Comparison of ENCODE assay signal across 10 cellular contexts in the genomic region with DNA sequence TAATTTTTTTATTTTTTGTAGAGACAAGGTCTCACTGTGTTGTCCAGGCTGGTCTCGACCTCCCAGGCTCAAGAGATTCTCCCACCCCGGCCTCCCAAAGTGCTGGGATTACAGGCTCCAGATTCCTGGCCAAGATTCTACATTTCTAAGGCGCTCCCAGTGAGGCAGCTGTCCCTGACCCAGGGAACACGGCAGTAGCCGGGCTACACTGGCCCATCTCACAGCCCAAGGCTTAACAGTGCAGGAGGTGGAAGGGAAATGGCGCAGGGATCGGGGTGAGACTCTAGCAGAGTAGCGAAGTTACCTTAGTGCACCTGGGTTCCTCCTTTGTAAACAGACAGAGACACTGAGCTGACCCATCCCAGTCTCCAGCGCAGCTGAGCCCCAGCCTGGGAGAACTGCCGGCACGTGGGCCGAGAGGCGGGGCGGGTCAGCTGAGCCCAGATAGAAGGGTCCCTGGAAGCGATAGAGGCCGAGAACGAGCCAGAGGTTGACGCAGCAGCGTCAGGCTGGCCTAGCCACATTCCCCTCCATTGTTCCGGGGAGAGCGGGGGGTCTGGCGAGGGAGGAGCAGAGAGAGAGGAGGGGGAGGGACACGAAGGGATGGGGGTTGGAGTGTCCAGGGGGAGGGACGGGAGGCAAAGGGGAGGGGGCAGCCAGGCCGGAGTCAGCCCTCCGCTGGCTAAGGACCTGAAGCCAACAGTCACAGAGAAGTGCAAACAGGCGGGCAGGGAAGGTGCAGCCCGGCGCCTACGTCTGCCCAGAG. TPM values are rescaled to one million over a fixed set of nuclear protein-coding genes. Genes with fewer than 3 reads are reported as not detected.
DNase-seq lines count a peak whose midpoint lies in the region; ATAC-seq, FAIRE-seq and TF ChIP-seq lines count a peak whose summit lies in the region.
"Had no signal": no experiment of that assay in that cellular context is flagged by ENCODE, and none has a peak within 500 bp of the region (broad histone marks: within the 10 kb centered on the region; RNA-seq: fewer than 3 reads in every experiment).

No MANE protein-coding gene starts in this region.

- dilution Hi-C loops in endothelial cell of umbilical vein (cut with MboI; ENCODE audit: extremely low pct_ligation_motif_present, low sequenced_read_pairs), result no loop called here

- H3K36me3 ChIP-seq in BLaER1 treated with 17β-estradiol and CSF1 and Interleukin-3, amounts not matched to agents 10 nM and 100 nM, result peaks cover 0 to 43% (median 14%) of the 10 kb centered on the region in 11 experiments; a peak in 11 of 22 replicates
- no peaks in the 10 kb centered on the region for H3K36me3 ChIP-seq in endothelial cell of umbilical vein (ENCODE audit: control insufficient read depth in 2 of 2, extremely low read depth in 1 of 2, insufficient read depth in 2 of 2, low read length in 2 of 2)
- H3K36me3 ChIP-seq in naive thymus-derived CD4-positive, alpha-beta T cell (ENCODE audit: control insufficient read depth in 2 of 3, insufficient read depth in 3 of 3, low read length in 3 of 3), result no peaks in the 10 kb centered on the region

- BruUV-seq in endothelial cell of umbilical vein (replicated peaks; lab: Mats Ljungman, UMichigan), result no TSS peak

- peak overlapping the region; percentile 94 to 100 (median 99) for H3K4me2 ChIP-seq in BLaER1 treated with 17β-estradiol and CSF1 and Interleukin-3, amounts not matched to agents 10 nM and 100 nM
- peak overlapping the region; percentile 14 for H3K4me2 ChIP-seq in endothelial cell of umbilical vein (ENCODE audit: insufficient read depth, low read length)

- ATAC-seq in naive thymus-derived CD4-positive, alpha-beta T cell, result no peak
- no peak for ATAC-seq in GM19328 (IDR thresholded peaks at IDR 0.05; ENCODE audit: unreplicated experiment)
- no peak for ATAC-seq in foreskin keratinocyte
- ATAC-seq: HCT116 had no signal

- TF ChIP-seq CTCF in endothelial cell of umbilical vein (IDR thresholded peaks at IDR 0.05; ENCODE audit: extremely low read depth in 1 of 2, insufficient read depth in 1 of 2, low read depth in 1 of 2, low read length in 2 of 2) (no peak), foreskin keratinocyte (conservative IDR thresholded peaks at IDR 0.05) (no peak)

- H3K4me1 Mint-ChIP-seq in naive thymus-derived CD4-positive, alpha-beta T cell, result peaks cover 30 to 66% (median 58%) of the 10 kb centered on the region in 7 donors

- H3K36me3 Mint-ChIP-seq in naive thymus-derived CD4-positive, alpha-beta T cell, result no peaks in the 10 kb centered on the region

- H3K9me3 ChIP-seq in BLaER1 treated with 17β-estradiol and CSF1 and Interleukin-3, amounts not matched to agents 10 nM and 100 nM (replicated peaks in 1 of 11), result no peaks in the 10 kb centered on the region
- no peaks in the 10 kb centered on the region for H3K9me3 ChIP-seq in endothelial cell of umbilical vein (replicated peaks; ENCODE audit: control insufficient read depth, insufficient read depth, low read length)
- no peaks in the 10 kb centered on the region for H3K9me3 ChIP-seq in naive thymus-derived CD4-positive, alpha-beta T cell (ENCODE audit: control insufficient read depth in 2 of 3, low read length in 3 of 3)

- peak; percentile 88 for DNase-seq in NCI-H69 (lab: John Stamatoyannopoulos, UW)
- no peak for DNase-seq in endothelial cell of umbilical vein (ENCODE audit: low read depth, low spot score)
- no peak for DNase-seq in naive thymus-derived CD4-positive, alpha-beta T cell
- DNase-seq in SHP77 (lab: John Stamatoyannopoulos, UW), result no peak
- DNase-seq in foreskin keratinocyte, result no peak
- no peak for DNase-seq in NCI-H524 treated with DMSO at 0.1 percent for 48 hours (lab: John Stamatoyannopoulos, UW)

- peaks cover 52 to 70% (median 62%) of the 10 kb centered on the region in 11 experiments for H4K20me1 ChIP-seq in BLaER1 treated with 17β-estradiol and CSF1 and Interleukin-3, amounts not matched to agents 10 nM and 100 nM
- no peaks in the 10 kb centered on the region for H4K20me1 ChIP-seq in endothelial cell of umbilical vein (replicated peaks; ENCODE audit: control insufficient read depth, extremely low read depth, insufficient read depth, low read length)

- POLR2A ChIA-PET in endothelial cell of umbilical vein (lab: Charles Lee), result interaction anchor here (0.8 kb wide), 1 partner anchor 16 kb away, joined by 3 read pairs; no protein-coding TSS in a partner anchor
- POLR2A ChIA-PET in naive thymus-derived CD4-positive, alpha-beta T cell (lab: Charles Lee), result interaction anchor here (2.7 kb wide), 1 partner anchor 68 kb away, joined by 22 read pairs; a partner anchor contains a TSS

- H3K9ac ChIP-seq in BLaER1 treated with 17β-estradiol and CSF1 and Interleukin-3, amounts not matched to agents 10 nM and 100 nM, result peak overlapping the region; percentile 81 to 94 (median 90)
- H3K9ac ChIP-seq in endothelial cell of umbilical vein (replicated peaks; ENCODE audit: extremely low read depth, insufficient read depth, low read length), result no peak overlapping the region

- peaks cover 73 to 85% (median 77%) of the 10 kb centered on the region in 10 experiments for H3K4me1 ChIP-seq in BLaER1 treated with 17β-estradiol and CSF1 and Interleukin-3, amounts not matched to agents 10 nM and 100 nM
- H3K4me1 ChIP-seq in endothelial cell of umbilical vein (ENCODE audit: control insufficient read depth, extremely low read depth, insufficient read depth, low read length) (peaks cover 20% of the 10 kb centered on the region), foreskin keratinocyte (peaks cover 13% of the 10 kb centered on the region)
- H3K4me1 ChIP-seq in naive thymus-derived CD4-positive, alpha-beta T cell (ENCODE audit: control insufficient read depth in 2 of 2, insufficient read depth in 2 of 2, low read length in 2 of 2), result peaks cover 6 to 12% of the 10 kb centered on the region in 2 donors

- CTCF ChIA-PET in endothelial cell of umbilical vein (lab: Charles Lee), result interaction anchor here (1.6 to 8.0 kb wide), 2 partner anchors 10 to 15 kb away, joined by 4 to 67 read pairs; a partner anchor contains a TSS
- CTCF ChIA-PET in naive thymus-derived CD4-positive, alpha-beta T cell (lab: Charles Lee), result interaction anchor here (1.1 kb wide), 1 partner anchor 14 kb away, joined by 3 read pairs; no protein-coding TSS in a partner anchor

- H3K79me2 ChIP-seq in endothelial cell of umbilical vein (ENCODE audit: control insufficient read depth, insufficient read depth, low read length), result peaks cover 52% of the 10 kb centered on the region

- FAIRE-seq in endothelial cell of umbilical vein (lab: Jason Lieb, UNC), result no peak
- FAIRE-seq: islet of Langerhans had no signal

- H3K27me3 Mint-ChIP-seq in naive thymus-derived CD4-positive, alpha-beta T cell, result no peaks in the 10 kb centered on the region

- intact Hi-C loops in endothelial cell of umbilical vein (cut with micrococcal nuclease), result loop anchor here (5.0 kb wide), 1 partner anchor 299 kb away; no protein-coding TSS in a partner anchor
- intact Hi-C loops in naive thymus-derived CD4-positive, alpha-beta T cell (cut with micrococcal nuclease), result loop anchor here in 1 of 2 donors (5.0 kb wide), 4 partner anchors 49 to 1876 kb away; a partner anchor contains a TSS

- peak overlapping the region; percentile 29 to 97 (median 62) for H3K4me3 Mint-ChIP-seq in naive thymus-derived CD4-positive, alpha-beta T cell

- peak overlapping the region in 8 of 9 donors; percentile 21 to 87 (median 74) for H3K27ac Mint-ChIP-seq in naive thymus-derived CD4-positive, alpha-beta T cell

- H3K27me3 ChIP-seq in BLaER1 treated with 17β-estradiol and CSF1 and Interleukin-3, amounts not matched to agents 10 nM and 100 nM, result no peaks in the 10 kb centered on the region
- H3K27me3 ChIP-seq in endothelial cell of umbilical vein (ENCODE audit: control insufficient read depth in 2 of 2, insufficient read depth in 2 of 2, low read length in 2 of 2) (no peaks in the 10 kb centered on the region), foreskin keratinocyte (no peaks in the 10 kb centered on the region)
- H3K27me3 ChIP-seq in naive thymus-derived CD4-positive, alpha-beta T cell (ENCODE audit: control insufficient read depth in 2 of 2, insufficient read depth in 2 of 2, low read length in 2 of 2), result no peaks in the 10 kb centered on the region

- no peaks in the 10 kb centered on the region for H3K9me1 ChIP-seq in endothelial cell of umbilical vein (replicated peaks; ENCODE audit: control insufficient read depth, extremely low read depth, insufficient read depth, low read length)

- H2AFZ ChIP-seq in endothelial cell of umbilical vein (ENCODE audit: low read depth, low read length), result no peak overlapping the region

- peaks cover 0 to 2% (median 0%) of the 10 kb centered on the region in 11 donors for H3K9me3 Mint-ChIP-seq in naive thymus-derived CD4-positive, alpha-beta T cell

- peak overlapping the region; percentile 68 to 94 (median 77) for H3K4me3 ChIP-seq in BLaER1 treated with 17β-estradiol and CSF1 and Interleukin-3, amounts not matched to agents 10 nM and 100 nM
- H3K4me3 ChIP-seq in endothelial cell of umbilical vein (replicated peaks in 1 of 3; ENCODE audit: insufficient read depth in 1 of 3, low read depth in 1 of 3, low read length in 3 of 3), result peak overlapping the region in 1 of 3 experiments; percentile 60
- H3K4me3 ChIP-seq in naive thymus-derived CD4-positive, alpha-beta T cell (ENCODE audit: low read length), result no peak overlapping the region

- peak overlapping the region; percentile 68 to 95 (median 90); a peak in 20 of 22 replicates for H3K27ac ChIP-seq in BLaER1 treated with 17β-estradiol and CSF1 and Interleukin-3, amounts not matched to agents 10 nM and 100 nM
- H3K27ac ChIP-seq in endothelial cell of umbilical vein (ENCODE audit: insufficient read depth, low read depth, low read length), result no peak overlapping the region
- H3K27ac ChIP-seq in naive thymus-derived CD4-positive, alpha-beta T cell (ENCODE audit: low read depth, low read length), result peak overlapping the region; percentile 67
- H3K27ac ChIP-seq in foreskin keratinocyte, result no peak overlapping the region

- TF ChIP-seq POLR2A in endothelial cell of umbilical vein (IDR thresholded peaks at IDR 0.05; ENCODE audit: low read depth, low read length), result no peak

RNA-seq across cellular contexts. Expression of a gene that starts 2.5 kb away (rescaled TPM):
- total RNA-seq in endothelial cell of umbilical vein (69.2 and 72.5 TPM in 2 replicates), foreskin keratinocyte (209 and 212 TPM in 2 replicates)
- polyA plus RNA-seq in endothelial cell of umbilical vein (64.9 and 88.5 TPM in 2 replicates), foreskin keratinocyte (285 and 287 TPM in 2 replicates)
- polyA plus RNA-seq in endothelial cell of umbilical vein (2011; cell fraction: cytosol; rRNA removed), result 61.1 and 74.8 TPM in 2 replicates
- 28.6 and 35.8 TPM in 2 replicates for polyA plus RNA-seq in endothelial cell of umbilical vein (2011; cell fraction: nucleus; rRNA removed)
- 54.8 and 68.0 TPM in 2 replicates for polyA plus RNA-seq in endothelial cell of umbilical vein (2012)
- 56.8 and 88.0 TPM in 2 replicates for polyA minus RNA-seq in endothelial cell of umbilical vein
- 116 TPM for polyA minus RNA-seq in endothelial cell of umbilical vein (2011; cell fraction: cytosol; rRNA and poly(A)+ RNA removed)
- polyA minus RNA-seq in endothelial cell of umbilical vein (2011; cell fraction: nucleus; rRNA and poly(A)+ RNA removed), result 7.9 and 9.0 TPM in 2 replicates
- total RNA-seq in naive thymus-derived CD4-positive, alpha-beta T cell, result 100 to 1,000 TPM in 1 of 5 experiments, 10 to 100 TPM in 4; 29.6 to 123 (median 39.9) TPM
- 10 to 100 TPM; 24.9 to 32.7 TPM for polyA plus RNA-seq in naive thymus-derived CD4-positive, alpha-beta T cell

RNA-seq across cellular contexts. Expression of a gene that starts 15.8 kb away (rescaled TPM):
- total RNA-seq in endothelial cell of umbilical vein, result not detected in 2 replicates
- polyA plus RNA-seq in endothelial cell of umbilical vein, result not detected in 2 replicates
- polyA plus RNA-seq in endothelial cell of umbilical vein (2011; cell fraction: cytosol; rRNA removed), result not detected in 2 replicates
- not detected in 2 replicates for polyA plus RNA-seq in endothelial cell of umbilical vein (2011; cell fraction: nucleus; rRNA removed)
- not detected in 2 replicates for polyA plus RNA-seq in endothelial cell of umbilical vein (2012)
- polyA minus RNA-seq in endothelial cell of umbilical vein, result not detected in 2 replicates
- polyA minus RNA-seq in endothelial cell of umbilical vein (2011; cell fraction: cytosol; rRNA and poly(A)+ RNA removed), result not detected
- polyA minus RNA-seq in endothelial cell of umbilical vein (2011; cell fraction: nucleus; rRNA and poly(A)+ RNA removed), result not detected in 2 replicates
- total RNA-seq in naive thymus-derived CD4-positive, alpha-beta T cell, result not detected
- not detected for polyA plus RNA-seq in naive thymus-derived CD4-positive, alpha-beta T cell
- total RNA-seq in foreskin keratinocyte, result not detected in 2 replicates
- polyA plus RNA-seq in foreskin keratinocyte, result not detected in 2 replicates

Comparison
In these comparisons a context has a peak if more than half of its experiments do, and no peak if none do; other contexts are left out.
1. H3K27ac ChIP-seq: peak in BLaER1 treated with 17β-estradiol and CSF1 and Interleukin-3, amounts not matched to agents 10 nM and 100 nM (11 of 11) and naive thymus-derived CD4-positive, alpha-beta T cell (single experiment); none in endothelial cell of umbilical vein (single experiment) and foreskin keratinocyte (single experiment).